18 cellular contexts compared by ENCODE assay signal in genomic region chr18:43007365-43007764, GRCh38.
DNase-seq lines count a peak whose midpoint lies in the region; ATAC-seq, FAIRE-seq and TF ChIP-seq lines count a peak whose summit lies in the region.
"Had no signal": no experiment of that assay in that cellular context is flagged by ENCODE, and none has a peak within 500 bp of the region (broad histone marks: within the 10 kb centered on the region; RNA-seq: fewer than 3 reads in every experiment).

No MANE protein-coding gene starts in this region.

- H3K4me2 ChIP-seq in GM23338 (no peak overlapping the region), H1 (ENCODE audit: insufficient read depth in 1 of 2, low read depth in 2 of 2, low read length in 2 of 2) (no peak overlapping the region), smooth muscle cell (peak overlapping the region; percentile 0)

- H3K4me3 ChIP-seq in GM23338 (no peak overlapping the region), H1 (ENCODE audit: extremely low read depth in 1 of 4, insufficient read depth in 2 of 4, low read depth in 3 of 4, low read length in 4 of 4) (no peak overlapping the region), smooth muscle cell (no peak overlapping the region)
- H3K4me3 ChIP-seq: GM23248 had no signal

- H3K9me3 ChIP-seq in H1 (ENCODE audit: insufficient read depth in 2 of 2, low read depth in 1 of 2, low read length in 1 of 2) (no peaks in the 10 kb centered on the region), smooth muscle cell (replicated peaks; ENCODE audit: low read depth) (no peaks in the 10 kb centered on the region)

- no peak overlapping the region for H4K91ac ChIP-seq in H1 (replicated peaks; ENCODE audit: insufficient read length, low read length)

- no peaks in the 10 kb centered on the region for H3K9me2 ChIP-seq in GM23338 (ENCODE audit: insufficient read depth)

- H3K18ac ChIP-seq in H1 (ENCODE audit: extremely low read depth, low read length), result no peak overlapping the region

- H3K9ac ChIP-seq in H1 (replicated peaks in 1 of 4; ENCODE audit: extremely low read depth in 1 of 4, low read depth in 3 of 4, low read length in 3 of 4), result no peak overlapping the region
- no peak overlapping the region for H3K9ac ChIP-seq in smooth muscle cell (ENCODE audit: low read depth)
- H3K9ac ChIP-seq: GM23248 had no signal

- no peak for DNase-seq in GM23338 (ENCODE audit: low spot score)
- DNase-seq in NCI-H226, result peak; percentile 3
- DNase-seq in H1 (ENCODE audit: low read depth in 1 of 2, low spot score in 2 of 2), result no peak
- no peak for DNase-seq in smooth muscle cell (lab: John Stamatoyannopoulos, UW; ENCODE audit: unreplicated experiment)
- DNase-seq in activated CD4-positive, CD25-positive, alpha-beta regulatory T cell (lab: John Stamatoyannopoulos, UW), result no peak
- no peak for DNase-seq in middle frontal gyrus (ENCODE audit: extremely low spot score, low spot score)
- DNase-seq in activated CD4-positive, alpha-beta T cell treated with anti-CD3 and anti-CD28 coated beads, Interleukin-2, amount 50 U/mL, for 1 hour, result no peak
- DNase-seq: C1 segment of cervical spinal cord; Calu3; CD4-positive, alpha-beta memory T cell; COR-L47; DMS153; DND-41; GM23248; HCEC 1CT had no signal

- TF ChIP-seq EP300 in H1 (IDR thresholded peaks at IDR 0.05; ENCODE audit: borderline replicate concordance in 1 of 2, low read depth in 2 of 2, low read length in 2 of 2), result no peak

- FAIRE-seq in H1 (lab: Jason Lieb, UNC), result no peak
- FAIRE-seq: G401.6, GM12892, H54 had no signal

- no peaks in the 10 kb centered on the region; the same call in 1 of the 2 replicates for H3K23me2 ChIP-seq in H1 (ENCODE audit: low read depth, low read length)

- H3K4ac ChIP-seq in H1 (replicated peaks; ENCODE audit: insufficient read length, low read depth, low read length), result no peak overlapping the region

- no peak overlapping the region for H3K14ac ChIP-seq in H1 (ENCODE audit: insufficient read length)

- H2BK12ac ChIP-seq in H1 (ENCODE audit: low read depth, low read length), result no peak overlapping the region

- peaks cover 30% of the 10 kb centered on the region for H3K4me1 ChIP-seq in GM23338 (ENCODE audit: insufficient read depth)
- peaks cover 0 to 6% (median 3%) of the 10 kb centered on the region in 4 experiments; a peak in 3 of 7 replicates for H3K4me1 ChIP-seq in H1 (replicated peaks in 1 of 4; ENCODE audit: control insufficient read depth in 3 of 4, insufficient read depth in 4 of 4, low read length in 3 of 4)
- no peaks in the 10 kb centered on the region for H3K4me1 ChIP-seq in smooth muscle cell (ENCODE audit: low read depth)

- H3K27ac Mint-ChIP-seq in GM23338, result no peak overlapping the region
- H3K27ac Mint-ChIP-seq: CD4-positive, alpha-beta memory T cell had no signal

- no peaks in the 10 kb centered on the region for H3K9me3 Mint-ChIP-seq in GM23338

- H3K4me1 Mint-ChIP-seq in GM23338, result peaks cover 32% of the 10 kb centered on the region
- H3K4me1 Mint-ChIP-seq: CD4-positive, alpha-beta memory T cell had no signal

- no peaks in the 10 kb centered on the region for H3K27me3 Mint-ChIP-seq in GM23338 (ENCODE audit: insufficient read depth, low read depth, poor library complexity)
- H3K27me3 Mint-ChIP-seq: CD4-positive, alpha-beta memory T cell had no signal

- H2AK5ac ChIP-seq in H1 (ENCODE audit: low read depth, low read length), result no peak overlapping the region

- no peak for TF ChIP-seq RAD21 in H1 (IDR thresholded peaks at IDR 0.05 in 1 of 2, conservative IDR thresholded peaks at IDR 0.05 in 1 of 2; ENCODE audit: low read depth in 2 of 2, low read length in 2 of 2)

- H2BK20ac ChIP-seq in H1 (ENCODE audit: low read length), result no peak overlapping the region

- H4K5ac ChIP-seq in H1 (ENCODE audit: insufficient read length, low read depth, low read length), result no peak overlapping the region

- H4K20me1 ChIP-seq in GM23338 (replicated peaks; ENCODE audit: insufficient read depth), result no peaks in the 10 kb centered on the region
- no peaks in the 10 kb centered on the region for H4K20me1 ChIP-seq in H1 (replicated peaks in 1 of 2; ENCODE audit: control insufficient read depth in 1 of 2, insufficient read depth in 2 of 2, low read length in 2 of 2)
- no peaks in the 10 kb centered on the region for H4K20me1 ChIP-seq in smooth muscle cell (ENCODE audit: low read depth)

- H4K8ac ChIP-seq in H1 (ENCODE audit: extremely low read depth, insufficient read depth, low read length), result no peak overlapping the region

- H3F3A ChIP-seq in GM23338 (replicated peaks; ENCODE audit: low read depth), result no peaks in the 10 kb centered on the region
- H3F3A ChIP-seq in smooth muscle cell (ENCODE audit: low read depth), result no peaks in the 10 kb centered on the region

- WGBS in H1 (ENCODE audit: extremely low coverage in 1 of 2, insufficient coverage in 1 of 2, insufficient read length in 1 of 2, insufficient replicate concordance in 2 of 2, low coverage in 1 of 2, low lambda C conversion rate in 2 of 2, missing lambda C conversion rate in 1 of 2), 2 experiments, result 92% methylated on average over 2 of the region's 2 CpGs; no CpG with 5 or more reads in 1 of the 2 experiments
- 90% methylated on average over 2 of the region's 2 CpGs for WGBS in smooth muscle cell (ENCODE audit: low lambda C conversion rate)

- H2BK15ac ChIP-seq in H1 (ENCODE audit: low read length), result no peak overlapping the region

- no peaks in the 10 kb centered on the region for H3K27me3 ChIP-seq in GM23338 (ENCODE audit: insufficient read depth)
- H3K27me3 ChIP-seq in H1 (replicated peaks in 1 of 4; ENCODE audit: control insufficient read depth in 3 of 4, extremely low read depth in 1 of 4, insufficient read depth in 3 of 4, low read length in 3 of 4), result no peaks in the 10 kb centered on the region
- no peaks in the 10 kb centered on the region for H3K27me3 ChIP-seq in smooth muscle cell (ENCODE audit: low read depth)

- no peak for TF ChIP-seq POLR2A in H1 (IDR thresholded peaks at IDR 0.05; ENCODE audit: control extremely low read depth in 1 of 2, low read depth in 2 of 2, low read length in 2 of 2)

- H2AFZ ChIP-seq in GM23338 (0 out of 2 replicates have a peak overlapping the region, but pooled peaks have one; percentile 15), H1 (ENCODE audit: low read length) (0 out of 2 replicates have a peak overlapping the region, but pooled peaks have one; percentile 58), smooth muscle cell (ENCODE audit: low read depth) (no peak overlapping the region)
- H2AFZ ChIP-seq: GM23248 had no signal

- no peak overlapping the region for H2BK120ac ChIP-seq in H1 (replicated peaks; ENCODE audit: low read depth, low read length)

- no peaks in the 10 kb centered on the region for H3K36me3 Mint-ChIP-seq in GM23338 (ENCODE audit: low read depth)
- H3K36me3 Mint-ChIP-seq: CD4-positive, alpha-beta memory T cell had no signal

- no peak overlapping the region for H3K4me3 Mint-ChIP-seq in GM23338
- H3K4me3 Mint-ChIP-seq: CD4-positive, alpha-beta memory T cell had no signal

- H2BK5ac ChIP-seq in H1 (ENCODE audit: low read depth, low read length), result no peak overlapping the region

- H3K79me1 ChIP-seq in H1 (ENCODE audit: low read depth, low read length), result no peaks in the 10 kb centered on the region

- H3K27ac ChIP-seq in GM23338 (ENCODE audit: low read depth) (no peak overlapping the region), H1 (ENCODE audit: low read depth, low read length) (no peak overlapping the region), smooth muscle cell (ENCODE audit: low read depth) (no peak overlapping the region)
- H3K27ac ChIP-seq: GM23248 had no signal

- H3K56ac ChIP-seq in H1 (replicated peaks; ENCODE audit: insufficient read length, low read depth, low read length), result no peak overlapping the region

- H3K23ac ChIP-seq in H1 (ENCODE audit: insufficient read length), result no peak overlapping the region

- ATAC-seq in GM23338, result no peak

- POLR2A ChIA-PET in H1 (lab: Charles Lee; ENCODE audit: partially characterized antibody), result interaction anchor here (0.6 kb wide), 1 partner anchor 32 kb away, joined by 3 read pairs; no protein-coding TSS in a partner anchor

- H3K79me2 ChIP-seq in GM23338 (replicated peaks; ENCODE audit: insufficient read depth), result no peaks in the 10 kb centered on the region
- H3K79me2 ChIP-seq in H1 (ENCODE audit: control insufficient read depth in 1 of 2, insufficient read depth in 2 of 2, low read length in 2 of 2), result no peaks in the 10 kb centered on the region
- no peaks in the 10 kb centered on the region for H3K79me2 ChIP-seq in smooth muscle cell (ENCODE audit: low read depth)

- TF ChIP-seq CTCF in GM23338 (conservative IDR thresholded peaks at IDR 0.05; ENCODE audit: low read depth in 2 of 2) (no peak), H1 (IDR thresholded peaks at IDR 0.05; ENCODE audit: control extremely low read depth in 1 of 3, insufficient read depth in 1 of 3, low read depth in 1 of 3, low read length in 3 of 3) (no peak), smooth muscle cell (IDR thresholded peaks at IDR 0.05; ENCODE audit: borderline replicate concordance, insufficient read depth, poor library complexity, severe bottlenecking) (no peak)

- H3K36me3 ChIP-seq in GM23338 (ENCODE audit: insufficient read depth), result no peaks in the 10 kb centered on the region
- H3K36me3 ChIP-seq in H1 (ENCODE audit: control insufficient read depth in 2 of 4, insufficient read depth in 4 of 4, low read length in 3 of 4), result no peaks in the 10 kb centered on the region
- no peaks in the 10 kb centered on the region for H3K36me3 ChIP-seq in smooth muscle cell (ENCODE audit: low read depth)

- CTCF ChIA-PET in H1 (lab: Charles Lee; ENCODE audit: partially characterized antibody), result interaction anchor here (0.6 kb wide), 1 partner anchor 201 kb away, joined by 3 read pairs; no protein-coding TSS in a partner anchor

TF ChIP-seq in GM23338, 12 proteins besides CTCF, POLR2A, EP300 and RAD21 (continues in another document):
- TF ChIP-seq STAT1 (IDR thresholded peaks at IDR 0.05; ENCODE audit: unreplicated experiment) (no peak), ZNF114 (CRISPR knock-in tag; IDR thresholded peaks at IDR 0.05) (no peak)

TF ChIP-seq in H1, 55 proteins besides CTCF, POLR2A, EP300 and RAD21:
- TF ChIP-seq KDM5A (IDR thresholded peaks at IDR 0.05; ENCODE audit: low read length), result no peak
- TF ChIP-seq BRCA1 (IDR thresholded peaks at IDR 0.05; ENCODE audit: low read depth, low read length), result no peak
- no peak for TF ChIP-seq SIRT6 (IDR thresholded peaks at IDR 0.05; ENCODE audit: low read length)
- no peak for TF ChIP-seq JUN (IDR thresholded peaks at IDR 0.05; ENCODE audit: low read depth, low read length)
- TF ChIP-seq BCL11A (IDR thresholded peaks at IDR 0.05; ENCODE audit: low read depth in 2 of 2, low read length in 2 of 2), result no peak
- TF ChIP-seq POU5F1 (IDR thresholded peaks at IDR 0.05; ENCODE audit: low read depth, low read length), result no peak
- no peak for TF ChIP-seq HDAC2 (IDR thresholded peaks at IDR 0.05; ENCODE audit: borderline replicate concordance in 1 of 2, low read depth in 2 of 2, low read length in 2 of 2)
